8 cellular contexts compared by ENCODE assay signal in the genomic region with DNA sequence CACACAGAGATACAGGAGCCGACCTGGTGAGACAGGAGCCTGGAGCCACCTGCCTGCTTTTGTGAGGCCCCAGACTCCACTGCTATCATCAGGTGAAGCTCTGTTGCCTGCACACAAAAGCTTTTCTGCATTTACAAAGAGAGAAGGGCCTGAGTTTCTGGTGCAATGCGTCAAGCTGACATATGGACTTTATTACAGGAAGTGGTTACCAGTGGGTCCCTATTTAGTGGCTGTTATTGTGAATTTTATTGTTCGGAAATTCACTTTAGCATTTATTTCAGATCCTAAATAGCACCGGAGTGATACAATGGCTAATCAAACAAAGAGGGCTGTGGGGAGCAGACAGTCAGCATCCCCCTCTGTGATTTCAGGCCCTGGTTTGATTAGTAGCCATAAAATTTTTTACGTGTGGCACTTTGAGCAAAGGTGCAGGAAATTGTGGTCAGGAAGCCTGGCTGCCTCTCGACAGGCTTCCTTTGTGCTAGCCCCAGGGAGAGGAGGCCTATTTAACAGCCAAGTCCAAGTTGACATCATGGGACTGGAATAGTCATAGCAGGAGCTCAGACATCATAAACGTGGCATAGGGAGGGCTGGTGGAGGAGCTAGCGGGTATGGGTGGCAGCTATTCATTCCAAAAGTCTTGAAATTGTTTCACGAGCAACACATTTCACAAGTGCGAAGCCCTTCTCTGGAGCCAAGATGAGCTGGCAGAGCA. TPM values are rescaled to one million over a fixed set of nuclear protein-coding genes. Genes with fewer than 3 reads are reported as not detected.
DNase-seq lines count a peak whose midpoint lies in the region; ATAC-seq, FAIRE-seq and TF ChIP-seq lines count a peak whose summit lies in the region.

No MANE protein-coding gene starts in this region.

- H3K4me3 ChIP-seq in MM.1S (ENCODE audit: low read length), result no peak overlapping the region
- no peak overlapping the region for H3K4me3 ChIP-seq in small intestine (ENCODE audit: low read depth in 1 of 2, low read length in 2 of 2)
- H3K4me3 ChIP-seq in uterus, result no peak overlapping the region
- no peak overlapping the region for H3K4me3 ChIP-seq in HAP-1

- H3K4me3 Mint-ChIP-seq in T-helper 17 cell, result peak overlapping the region; percentile 47

- no peak for FAIRE-seq in small intestine (lab: Jason Lieb, UNC)

- 45 to 49% (median 48%) methylated on average over 10 of the region's 10 CpGs for WGBS in small intestine, 3 donors

- DNase-seq in EH (ENCODE audit: low read depth) (peak; percentile 93), MM.1S (peak; percentile 86), T-helper 17 cell (no peak), fibroblast of gingiva (ENCODE audit: low read depth) (peak; percentile 36), small intestine (peak; percentile 45), uterus (no peak), HAP-1 (ENCODE audit: low spot score in 2 of 2) (no peak)

- TF ChIP-seq POLR2A in uterus (IDR thresholded peaks at IDR 0.05), result no peak

- peak overlapping the region; percentile 49 for H2AFZ ChIP-seq in MM.1S (ENCODE audit: low read length)

- no peaks in the 10 kb centered on the region for H3K27me3 ChIP-seq in MM.1S (replicated peaks; ENCODE audit: insufficient read depth, low read length)
- H3K27me3 ChIP-seq in small intestine (ENCODE audit: control insufficient read depth in 2 of 2, insufficient read depth in 2 of 2, low read length in 2 of 2), result no peaks in the 10 kb centered on the region
- no peaks in the 10 kb centered on the region for H3K27me3 ChIP-seq in uterus
- H3K27me3 ChIP-seq in HAP-1 (ENCODE audit: low read depth), result no peaks in the 10 kb centered on the region; the same call in 1 of the 2 replicates

- H3K36me3 ChIP-seq in MM.1S (replicated peaks; ENCODE audit: insufficient read depth, low read length) (no peaks in the 10 kb centered on the region), small intestine (ENCODE audit: control insufficient read depth in 2 of 2, insufficient read depth in 2 of 2, low read length in 2 of 2) (no peaks in the 10 kb centered on the region), uterus (no peaks in the 10 kb centered on the region), HAP-1 (replicated peaks) (no peaks in the 10 kb centered on the region)

- no peaks in the 10 kb centered on the region for H3K27me3 Mint-ChIP-seq in T-helper 17 cell

- in situ Hi-C loops in HAP-1 (cut with MboI; ENCODE audit: low sequenced_read_pairs), result no loop called here

- H3K4me1 Mint-ChIP-seq in T-helper 17 cell, result peaks cover 40% of the 10 kb centered on the region

- ATAC-seq in GM21447 (IDR thresholded peaks at IDR 0.05; ENCODE audit: unreplicated experiment) (peak; percentile 84), T-helper 17 cell (peak; percentile 86)

- H3K9me2 ChIP-seq in MM.1S (replicated peaks; ENCODE audit: insufficient read depth, low read length), result no peaks in the 10 kb centered on the region

- peak overlapping the region; percentile 80 for H3K27ac ChIP-seq in MM.1S (ENCODE audit: low read length)
- H3K27ac ChIP-seq in small intestine (ENCODE audit: low read depth in 1 of 2, low read length in 1 of 2), result peak overlapping the region in 1 of 2 donors; percentile 77
- no peak overlapping the region for H3K27ac ChIP-seq in uterus

- H3K9ac ChIP-seq in MM.1S (ENCODE audit: low read length), result peak overlapping the region; percentile 27

- H3K4me1 ChIP-seq in MM.1S (ENCODE audit: low read length), result peaks cover 32% of the 10 kb centered on the region
- H3K4me1 ChIP-seq in small intestine (ENCODE audit: control insufficient read depth in 2 of 2, insufficient read depth in 1 of 2, low read depth in 1 of 2, low read length in 1 of 2), result peaks cover 0 to 4% of the 10 kb centered on the region in 2 donors
- H3K4me1 ChIP-seq in uterus, result no peaks in the 10 kb centered on the region
- no peaks in the 10 kb centered on the region for H3K4me1 ChIP-seq in HAP-1

- H3K4me2 ChIP-seq in MM.1S (ENCODE audit: low read depth, low read length), result peak overlapping the region; percentile 66

- H4K20me1 ChIP-seq in MM.1S (ENCODE audit: insufficient read depth, low read length), result no peaks in the 10 kb centered on the region

- no peaks in the 10 kb centered on the region for H3K79me2 ChIP-seq in MM.1S (ENCODE audit: low read length)

- TF ChIP-seq CTCF in MM.1S (IDR thresholded peaks at IDR 0.05; ENCODE audit: low read length) (no peak), uterus (IDR thresholded peaks at IDR 0.05) (no peak)

- no peaks in the 10 kb centered on the region for H3K9me3 ChIP-seq in MM.1S (replicated peaks; ENCODE audit: insufficient read depth, low read length)
- H3K9me3 ChIP-seq in T-helper 17 cell (ENCODE audit: control insufficient read depth, low read length, poor library complexity, severe bottlenecking), result no peaks in the 10 kb centered on the region
- H3K9me3 ChIP-seq in small intestine (ENCODE audit: control insufficient read depth, low read depth), result no peaks in the 10 kb centered on the region
- no peaks in the 10 kb centered on the region for H3K9me3 ChIP-seq in uterus
- no peaks in the 10 kb centered on the region for H3K9me3 ChIP-seq in HAP-1

- peaks cover 17% of the 10 kb centered on the region for H3F3A ChIP-seq in MM.1S (ENCODE audit: insufficient read depth, low read length)

- H3K27ac Mint-ChIP-seq in T-helper 17 cell, result peak overlapping the region; percentile 91

- intact Hi-C loops in uterus (cut with DNase I; ENCODE audit: low total_unique reads), result no loop called here

- no peaks in the 10 kb centered on the region for H3K36me3 Mint-ChIP-seq in T-helper 17 cell (ENCODE audit: low read depth)

RNA-seq across cellular contexts. Expression of gene TGFBI, which starts 8.4 kb away (rescaled TPM):
- total RNA-seq in T-helper 17 cell (1 to 10 TPM; 6.6 to 8.6 TPM), uterus (100 to 1,000 TPM in 1 of 4 donors, 10 to 100 TPM in 3; 27.9 to 293 (median 38.7) TPM)
- 10 to 100 TPM in 2 of 3 donors, 1 to 10 TPM in 1; 4.2 to 55.3 (median 41.3) TPM for polyA plus RNA-seq in small intestine

Comparison
In these comparisons a context has a peak if more than half of its experiments do, and no peak if none do; other contexts are left out.
1. DNase-seq: peak in EH (single experiment), MM.1S (single experiment), fibroblast of gingiva (single experiment) and small intestine (single experiment); none in T-helper 17 cell (0 of 3), uterus (0 of 2) and HAP-1 (0 of 2).